In the genomic region with DNA sequence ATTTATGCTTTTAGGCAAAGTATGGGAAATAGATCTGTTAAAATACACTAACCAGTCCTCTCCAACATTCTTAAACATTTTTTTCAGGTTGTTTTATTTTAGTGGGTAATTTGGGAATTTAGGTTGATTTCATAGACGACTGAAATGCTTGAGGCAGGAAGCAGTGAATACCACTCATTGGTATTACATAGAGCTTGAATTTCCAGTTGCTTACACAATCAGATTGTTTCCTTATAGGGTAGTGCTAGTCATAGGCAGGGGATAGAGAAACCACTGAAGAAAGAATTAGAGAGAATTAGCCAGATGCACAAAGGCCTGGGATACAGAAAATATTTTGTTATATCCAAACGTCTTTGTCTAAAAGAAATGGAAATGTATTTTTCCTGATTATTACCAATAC, we compare ENCODE assay signal across 1 cellular context.
TF ChIP-seq lines count a peak whose summit lies in the region.

No MANE protein-coding gene starts in this region.

TF ChIP-seq in SK-N-SH treated with all-trans-retinoic acid at 6 μM for 48 hours, 23 proteins besides CTCF, POLR2A, EP300 and RAD21 (continued from another document):
- TF ChIP-seq TSHZ2 (CRISPR knock-in tag; IDR thresholded peaks at IDR 0.05): no peak
- no peak for TF ChIP-seq BACH2 (CRISPR knock-in tag; IDR thresholded peaks at IDR 0.05; ENCODE audit: borderline replicate concordance)
- no peak for TF ChIP-seq POU6F1 (CRISPR knock-in tag; IDR thresholded peaks at IDR 0.05; ENCODE audit: borderline replicate concordance, low read depth)
- TF ChIP-seq ZFP3 (CRISPR knock-in tag; IDR thresholded peaks at IDR 0.05): no peak
